ENCODE assay signal across 8 cellular contexts in genomic region chr10:109883859-109884771, GRCh38. TPM values are rescaled to one million over a fixed set of nuclear protein-coding genes. Genes with fewer than 3 reads are reported as not detected.
DNase-seq lines count a peak whose midpoint lies in the region; ATAC-seq and TF ChIP-seq lines count a peak whose summit lies in the region.

No MANE protein-coding gene starts in this region.

- H3K4me3 ChIP-seq in SJCRH30 (no peak overlapping the region), osteoblast (ENCODE audit: insufficient read depth, low read length) (peak overlapping the region; percentile 22), thyroid gland (replicated peaks in 1 of 3) (no peak overlapping the region)

- intact Hi-C loops in activated naive CD4-positive, alpha-beta T cell treated with anti-CD3 and anti-CD28 coated beads for 36 hours (cut with micrococcal nuclease): loop anchor here (1.0 to 10.0 kb wide), 8 partner anchors 39 to 395 kb away; partner anchors contain the start of gene XPNPEP1
- intact Hi-C loops in thyroid gland (cut with DNase I): loop anchor here (5.0 to 10.0 kb wide), 2 partner anchors 328 to 401 kb away; no protein-coding TSS in a partner anchor

- H4K20me1 ChIP-seq in osteoblast (ENCODE audit: insufficient read depth, low read length): no peaks in the 10 kb centered on the region

- H3K4me1 ChIP-seq in SJCRH30: no peaks in the 10 kb centered on the region
- peaks cover 41% of the 10 kb centered on the region for H3K4me1 ChIP-seq in osteoblast (ENCODE audit: insufficient read depth, low read length)
- peaks cover 21 to 29% of the 10 kb centered on the region in 2 donors for H3K4me1 ChIP-seq in thyroid gland

- H2AFZ ChIP-seq in osteoblast (ENCODE audit: low read length): peak overlapping the region; percentile 65

- H3K4me1 Mint-ChIP-seq in activated naive CD4-positive, alpha-beta T cell treated with anti-CD3 and anti-CD28 coated beads for 36 hours (ENCODE audit: low read depth): peaks cover 9% of the 10 kb centered on the region

- CTCF ChIA-PET in activated naive CD4-positive, alpha-beta T cell treated with anti-CD3 and anti-CD28 coated beads for 36 hours (lab: Charles Lee): interaction anchor here (0.5 to 2.3 kb wide), 52 partner anchors 9 to 445 kb away, joined by 3 to 20 read pairs (median 4); no protein-coding TSS in a partner anchor

- no peaks in the 10 kb centered on the region for H3K27me3 Mint-ChIP-seq in activated naive CD4-positive, alpha-beta T cell treated with anti-CD3 and anti-CD28 coated beads for 36 hours (ENCODE audit: low read depth)

- H3K79me2 ChIP-seq in osteoblast (ENCODE audit: insufficient read depth, low read length): peaks cover 14% of the 10 kb centered on the region

- no peak overlapping the region for H3K27ac Mint-ChIP-seq in activated naive CD4-positive, alpha-beta T cell treated with anti-CD3 and anti-CD28 coated beads for 36 hours

- peak overlapping the region; percentile 61 for H3K4me2 ChIP-seq in osteoblast (ENCODE audit: insufficient read depth, low read length)

- H3K27me3 ChIP-seq in SJCRH30: no peaks in the 10 kb centered on the region
- no peaks in the 10 kb centered on the region for H3K27me3 ChIP-seq in osteoblast (ENCODE audit: insufficient read depth, low read length)
- H3K27me3 ChIP-seq in thyroid gland: no peaks in the 10 kb centered on the region

- peak in 1 of 2 donors; percentile 4 for TF ChIP-seq POLR2A in thyroid gland (IDR thresholded peaks at IDR 0.05)

- H3K36me3 Mint-ChIP-seq in activated naive CD4-positive, alpha-beta T cell treated with anti-CD3 and anti-CD28 coated beads for 36 hours (ENCODE audit: low read depth): peaks cover 21% of the 10 kb centered on the region

- peak; percentile 74 for ATAC-seq in GM21786 (IDR thresholded peaks at IDR 0.05; ENCODE audit: unreplicated experiment)

- peak; percentile 80 for DNase-seq in Daoy (ENCODE audit: low read depth)
- peak; percentile 80 to 92 for DNase-seq in SJCRH30
- peak; percentile 74 for DNase-seq in activated naive CD4-positive, alpha-beta T cell treated with anti-CD3 and anti-CD28 coated beads for 36 hours
- DNase-seq in glomerular endothelial cell (ENCODE audit: extremely low read depth, low read depth, low spot score): peak; percentile 82
- DNase-seq in osteoblast (ENCODE audit: insufficient read length, low spot score, missing footprints): peak; percentile 95
- peak; percentile 75 to 81 for DNase-seq in thyroid gland

- TF ChIP-seq CTCF in LNCAP (IDR thresholded peaks at IDR 0.05): peak; percentile 95
- TF ChIP-seq CTCF in osteoblast (IDR thresholded peaks at IDR 0.05; ENCODE audit: extremely low read depth, low read depth, low read length): peak; percentile 100
- peak; percentile 82 to 99 (median 98) for TF ChIP-seq CTCF in thyroid gland (IDR thresholded peaks at IDR 0.05)

- WGBS in thyroid gland, 2 donors: 30 to 31% methylated on average over 13 to 17 of the region's 17 CpGs

- no peaks in the 10 kb centered on the region for H3K9me3 Mint-ChIP-seq in activated naive CD4-positive, alpha-beta T cell treated with anti-CD3 and anti-CD28 coated beads for 36 hours

- no peaks in the 10 kb centered on the region for H3K9me3 ChIP-seq in SJCRH30 (replicated peaks)
- H3K9me3 ChIP-seq in osteoblast (ENCODE audit: low read depth, low read length): no peaks in the 10 kb centered on the region
- no peaks in the 10 kb centered on the region for H3K9me3 ChIP-seq in thyroid gland

- no peak overlapping the region for H3K4me3 Mint-ChIP-seq in activated naive CD4-positive, alpha-beta T cell treated with anti-CD3 and anti-CD28 coated beads for 36 hours

- H3K36me3 ChIP-seq in SJCRH30 (peaks cover 38% of the 10 kb centered on the region), osteoblast (ENCODE audit: insufficient read depth, low read length) (peaks cover 53% of the 10 kb centered on the region), thyroid gland (peaks cover 23% of the 10 kb centered on the region in 2 donors)

- peak overlapping the region; percentile 23; the same call in 1 of the 2 replicates for H3K27ac ChIP-seq in SJCRH30
- peak overlapping the region; percentile 86 for H3K27ac ChIP-seq in osteoblast (ENCODE audit: low read depth, low read length)
- H3K27ac ChIP-seq in thyroid gland: peak overlapping the region; percentile 53 to 81 (median 67)

RNA-seq across cellular contexts. Expression of gene XPNPEP1, which starts 39.2 kb away (rescaled TPM):
- 42.4 and 42.5 TPM in 2 replicates for total RNA-seq in Daoy (2014; rRNA removed; shearing (Covaris generic))
- 109 and 112 TPM in 2 replicates for total RNA-seq in SJCRH30 (2014; rRNA removed; shearing (Covaris generic))
- 10 to 100 TPM; 52.2 to 52.6 TPM for total RNA-seq in activated naive CD4-positive, alpha-beta T cell treated with anti-CD3 and anti-CD28 coated beads for 36 hours
- 96.7 and 115 TPM in 2 replicates for total RNA-seq in glomerular endothelial cell
- total RNA-seq in osteoblast: 123 and 140 TPM in 2 replicates
- 10 to 100 TPM; 72.7 to 89.0 (median 84.0) TPM for total RNA-seq in thyroid gland

Comparison
In these comparisons a context has a peak if more than half of its experiments do, and no peak if none do; other contexts are left out.
1. H3K27ac ChIP-seq: peak in every context shown above with its lines; median percentile 86 in osteoblast; 67 in thyroid gland; 23 in SJCRH30.